18 cellular contexts compared by ENCODE assay signal in the genomic region with DNA sequence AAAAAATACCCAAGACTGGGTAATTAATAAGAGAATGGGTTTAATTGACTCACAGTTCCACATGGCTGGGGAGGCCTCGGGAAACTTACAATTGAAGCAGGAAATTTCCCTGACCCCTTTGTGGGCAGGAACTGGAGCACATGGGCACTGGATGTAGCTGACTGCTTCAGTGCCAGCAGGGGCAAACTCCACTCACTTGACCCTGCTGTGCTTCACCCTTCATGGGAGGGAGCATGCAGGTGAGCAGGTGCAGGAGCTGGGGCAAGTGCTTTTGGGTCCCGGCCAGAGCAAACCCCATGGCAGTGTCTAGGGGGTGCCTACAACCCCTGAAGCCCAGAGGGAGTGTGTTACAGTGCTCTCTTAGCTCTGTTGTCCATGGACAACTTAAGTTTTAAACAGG.
"Had no signal": no experiment of that assay in that cellular context is flagged by ENCODE, and none has a peak within 500 bp of the region (broad histone marks: within the 10 kb centered on the region; RNA-seq: fewer than 3 reads in every experiment).

No MANE protein-coding gene starts in this region.

- H3K9me3 Mint-ChIP-seq: activated CD4-positive, alpha-beta T cell treated with anti-CD3 and anti-CD28 coated beads, Interleukin-2, amount 10 ng/mL, durations not matched to agents 24 days and 14 days; activated CD8-positive, alpha-beta T cell treated with anti-CD3 and anti-CD28 coated beads for 36 hours; activated naive CD8-positive, alpha-beta T cell treated with anti-CD3 and anti-CD28 coated beads, Interleukin-2, amount 10 ng/mL, durations not matched to agents 7 days and 5 days; activated T-cell treated with anti-CD3 and anti-CD28 coated beads, Interleukin-2, amount 50 U/mL, for 24 hours; activated T-helper 2 cell treated with anti-CD3 and anti-CD28 coated beads, Interferon-gamma antibody, Interleukin-2, Interleukin-4, amounts not matched to agents 10 μg/mL and 5 μg/mL and 100 μg/mL, durations not matched to agents 14 hours and 24 hours and 36 hours; stimulated activated memory B cell treated with anti-CD40 and anti-IgM and Interleukin-4, amounts not matched to agents 10 μg/mL and 1 μg/mL and 100 μg/mL, for 72 hours had no signal

- H3K4me1 ChIP-seq: gastrocnemius medialis, psoas muscle, testis had no signal

- H3K9ac ChIP-seq: SK-N-SH had no signal

- H3K36me3 Mint-ChIP-seq: activated naive CD8-positive, alpha-beta T cell treated with anti-CD3 and anti-CD28 coated beads, Interleukin-2, amount 10 ng/mL, durations not matched to agents 7 days and 5 days; stimulated activated memory B cell treated with anti-CD40 and anti-IgM and Interleukin-4, amounts not matched to agents 10 μg/mL and 1 μg/mL and 100 μg/mL, for 72 hours had no signal

- H3K4me3 Mint-ChIP-seq: activated CD4-positive, alpha-beta T cell treated with anti-CD3 and anti-CD28 coated beads, Interleukin-2, amount 10 ng/mL, durations not matched to agents 24 days and 14 days; activated CD8-positive, alpha-beta T cell treated with anti-CD3 and anti-CD28 coated beads for 36 hours; activated naive CD8-positive, alpha-beta T cell treated with anti-CD3 and anti-CD28 coated beads, Interleukin-2, amount 10 ng/mL, durations not matched to agents 7 days and 5 days; activated T-cell treated with anti-CD3 and anti-CD28 coated beads, Interleukin-2, amount 50 U/mL, for 24 hours; neural crest cell; stimulated activated memory B cell treated with anti-CD40 and anti-IgM and Interleukin-4, amounts not matched to agents 10 μg/mL and 1 μg/mL and 100 μg/mL, for 72 hours had no signal

- DNase-seq: activated CD4-positive, alpha-beta T cell treated with anti-CD3 and anti-CD28 coated beads, Interleukin-2, amount 10 ng/mL, durations not matched to agents 24 days and 14 days; activated CD4-positive, CD25-positive, alpha-beta regulatory T cell; activated CD8-positive, alpha-beta T cell treated with anti-CD3 and anti-CD28 coated beads for 36 hours; activated naive CD4-positive, alpha-beta T cell treated with Interleukin-2 at 50 U/mL for 16 hours; activated naive CD8-positive, alpha-beta T cell treated with anti-CD3 and anti-CD28 coated beads, Interleukin-2, amount 10 ng/mL, durations not matched to agents 7 days and 5 days; activated T-cell treated with anti-CD3 and anti-CD28 coated beads, Interleukin-2, amount 50 U/mL, for 24 hours; amygdala; gastrocnemius medialis; head of caudate nucleus; left colon; psoas muscle; SK-N-SH; stimulated activated CD4-positive, alpha-beta T cell treated with anti-CD3 and anti-CD28 coated beads, Interleukin-4, amount 100 ng/mL, for 1 hour; testis had no signal

- H3K27ac ChIP-seq: gastrocnemius medialis, psoas muscle, testis had no signal

- H3K9me3 ChIP-seq: gastrocnemius medialis, psoas muscle, testis had no signal

- H3K36me3 ChIP-seq: gastrocnemius medialis had no signal

- H3K27me3 ChIP-seq: gastrocnemius medialis, testis had no signal

- H3K4me3 ChIP-seq: gastrocnemius medialis, psoas muscle, smooth muscle cell, testis had no signal

- H3K27ac Mint-ChIP-seq: activated CD4-positive, alpha-beta T cell treated with anti-CD3 and anti-CD28 coated beads, Interleukin-2, amount 10 ng/mL, durations not matched to agents 24 days and 14 days; activated CD8-positive, alpha-beta T cell treated with anti-CD3 and anti-CD28 coated beads for 36 hours; activated naive CD8-positive, alpha-beta T cell treated with anti-CD3 and anti-CD28 coated beads, Interleukin-2, amount 10 ng/mL, durations not matched to agents 7 days and 5 days; activated T-cell treated with anti-CD3 and anti-CD28 coated beads, Interleukin-2, amount 50 U/mL, for 24 hours; activated T-helper 2 cell treated with anti-CD3 and anti-CD28 coated beads, Interferon-gamma antibody, Interleukin-2, Interleukin-4, amounts not matched to agents 10 μg/mL and 5 μg/mL and 100 μg/mL, durations not matched to agents 14 hours and 24 hours and 36 hours; stimulated activated memory B cell treated with anti-CD40 and anti-IgM and Interleukin-4, amounts not matched to agents 10 μg/mL and 1 μg/mL and 100 μg/mL, for 72 hours had no signal

- H3K27me3 Mint-ChIP-seq: activated CD8-positive, alpha-beta T cell treated with anti-CD3 and anti-CD28 coated beads for 36 hours; activated T-cell treated with anti-CD3 and anti-CD28 coated beads, Interleukin-2, amount 50 U/mL, for 24 hours; stimulated activated memory B cell treated with anti-CD40 and anti-IgM and Interleukin-4, amounts not matched to agents 10 μg/mL and 1 μg/mL and 100 μg/mL, for 72 hours had no signal

- H3K4me1 Mint-ChIP-seq: activated CD4-positive, alpha-beta T cell treated with anti-CD3 and anti-CD28 coated beads, Interleukin-2, amount 10 ng/mL, durations not matched to agents 24 days and 14 days; activated naive CD8-positive, alpha-beta T cell treated with anti-CD3 and anti-CD28 coated beads, Interleukin-2, amount 10 ng/mL, durations not matched to agents 7 days and 5 days; stimulated activated memory B cell treated with anti-CD40 and anti-IgM and Interleukin-4, amounts not matched to agents 10 μg/mL and 1 μg/mL and 100 μg/mL, for 72 hours had no signal
